Comparison of ENCODE assay signal across 8 cellular contexts in the genomic region with DNA sequence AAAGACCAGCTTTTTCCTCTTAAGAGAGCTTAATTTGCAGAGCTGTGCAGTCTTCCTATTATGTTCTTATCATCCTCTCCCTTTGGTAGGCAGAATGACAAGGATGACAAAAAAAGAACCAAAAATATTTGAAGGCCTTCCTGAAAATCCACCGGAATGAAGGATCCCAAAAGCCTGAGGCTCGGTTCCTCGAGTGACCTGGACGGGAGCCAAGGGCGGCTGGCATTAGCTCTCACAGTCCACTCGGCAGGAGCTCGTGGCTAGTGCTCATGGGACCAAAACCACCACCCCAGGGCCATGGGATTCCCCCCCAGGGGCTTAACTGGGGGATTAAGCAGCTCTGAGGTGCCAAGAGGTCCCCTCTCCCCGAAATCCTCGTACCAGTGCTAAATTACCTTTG. TPM values are rescaled to one million over a fixed set of nuclear protein-coding genes. Genes with fewer than 3 reads are reported as not detected.
DNase-seq lines count a peak whose midpoint lies in the region; ATAC-seq and TF ChIP-seq lines count a peak whose summit lies in the region.

No MANE protein-coding gene starts in this region.

- intact Hi-C loops in right lobe of liver (cut with DNase I) (no loop called here), upper lobe of right lung (cut with DNase I) (no loop called here)

- H3K27ac ChIP-seq in right lobe of liver (no peak overlapping the region), upper lobe of right lung (no peak overlapping the region)

- DNase-seq in astrocyte of the cerebellum (ENCODE audit: low read depth): no peak
- DNase-seq in right lobe of liver: peak in 2 of 3 donors; percentile 22 to 51
- DNase-seq in upper lobe of right lung: peak; percentile 67
- DNase-seq in SIG-M5 (lab: John Stamatoyannopoulos, UW): no peak
- DNase-seq in cortex of kidney (lab: John Stamatoyannopoulos, UW): no peak
- no peak for DNase-seq in NOMO-1 (lab: John Stamatoyannopoulos, UW; ENCODE audit: unreplicated experiment in 2 of 2)

- in situ Hi-C loops in astrocyte of the cerebellum (cut with HindIII; ENCODE audit: low sequenced_read_pairs): no loop called here

- H3K4me1 ChIP-seq in right lobe of liver (no peaks in the 10 kb centered on the region), upper lobe of right lung (peaks cover 8% of the 10 kb centered on the region)

- H3K9me3 ChIP-seq in right lobe of liver (no peaks in the 10 kb centered on the region), upper lobe of right lung (no peaks in the 10 kb centered on the region)

- H3K36me3 ChIP-seq in right lobe of liver: no peaks in the 10 kb centered on the region
- no peaks in the 10 kb centered on the region for H3K36me3 ChIP-seq in upper lobe of right lung

- H3K4me3 ChIP-seq in astrocyte of the cerebellum (ENCODE audit: low read depth, low read length) (peak overlapping the region; percentile 62), right lobe of liver (peak overlapping the region; percentile 56 to 70 (median 62)), upper lobe of right lung (peak overlapping the region; percentile 61)

- peak; percentile 14 for ATAC-seq in GM18909 (IDR thresholded peaks at IDR 0.05; ENCODE audit: poor library complexity, unreplicated experiment)
- ATAC-seq in HG03159 (IDR thresholded peaks at IDR 0.05; ENCODE audit: unreplicated experiment): peak; percentile 2
- ATAC-seq in right lobe of liver: no peak
- no peak for ATAC-seq in upper lobe of right lung

- 19% methylated on average over 5 of the region's 9 CpGs for WGBS in right lobe of liver (ENCODE audit: insufficient coverage, low coverage, low lambda C conversion rate, missing lambda C conversion rate)

- H3K27me3 ChIP-seq in right lobe of liver (no peaks in the 10 kb centered on the region), upper lobe of right lung (peaks cover 7% of the 10 kb centered on the region)

- TF ChIP-seq CTCF in astrocyte of the cerebellum (IDR thresholded peaks at IDR 0.05; ENCODE audit: low read depth, low read length, missing control alignments): no peak
- TF ChIP-seq CTCF in right lobe of liver (IDR thresholded peaks at IDR 0.05): no peak
- no peak for TF ChIP-seq CTCF in upper lobe of right lung (IDR thresholded peaks at IDR 0.05)

- no peak for TF ChIP-seq POLR2A in right lobe of liver (IDR thresholded peaks at IDR 0.05)

RNA-seq across cellular contexts. Expression of gene PDZD2, which starts 0.6 kb away (rescaled TPM):
- total RNA-seq in right lobe of liver (1 to 10 TPM in 2 of 6 experiments, under 1 TPM in 4; 0.43 to 1.9 (median 0.88) TPM), upper lobe of right lung (70.9 TPM)

Comparison
In these comparisons a context has a peak if more than half of its experiments do, and no peak if none do; other contexts are left out.
1. ATAC-seq: peak in GM18909 (single experiment) and HG03159 (single experiment); none in right lobe of liver (0 of 4) and upper lobe of right lung (single experiment).
2. DNase-seq: peak in right lobe of liver (2 of 3) and upper lobe of right lung (single experiment); none in astrocyte of the cerebellum (single experiment), SIG-M5 (single experiment), cortex of kidney (single experiment) and NOMO-1 (0 of 2).
3. RNA of gene PDZD2, which starts 0.6 kb away (total RNA-seq): 70.9 TPM in upper lobe of right lung (single experiment); 0.43 to 1.9 TPM in right lobe of liver; every median in the first group is over 10 times any median in the second.
4. Peak in every context shown above with its lines, with median percentiles within 50 percentile points of each other: H3K4me3 ChIP-seq.